In the genomic region with DNA sequence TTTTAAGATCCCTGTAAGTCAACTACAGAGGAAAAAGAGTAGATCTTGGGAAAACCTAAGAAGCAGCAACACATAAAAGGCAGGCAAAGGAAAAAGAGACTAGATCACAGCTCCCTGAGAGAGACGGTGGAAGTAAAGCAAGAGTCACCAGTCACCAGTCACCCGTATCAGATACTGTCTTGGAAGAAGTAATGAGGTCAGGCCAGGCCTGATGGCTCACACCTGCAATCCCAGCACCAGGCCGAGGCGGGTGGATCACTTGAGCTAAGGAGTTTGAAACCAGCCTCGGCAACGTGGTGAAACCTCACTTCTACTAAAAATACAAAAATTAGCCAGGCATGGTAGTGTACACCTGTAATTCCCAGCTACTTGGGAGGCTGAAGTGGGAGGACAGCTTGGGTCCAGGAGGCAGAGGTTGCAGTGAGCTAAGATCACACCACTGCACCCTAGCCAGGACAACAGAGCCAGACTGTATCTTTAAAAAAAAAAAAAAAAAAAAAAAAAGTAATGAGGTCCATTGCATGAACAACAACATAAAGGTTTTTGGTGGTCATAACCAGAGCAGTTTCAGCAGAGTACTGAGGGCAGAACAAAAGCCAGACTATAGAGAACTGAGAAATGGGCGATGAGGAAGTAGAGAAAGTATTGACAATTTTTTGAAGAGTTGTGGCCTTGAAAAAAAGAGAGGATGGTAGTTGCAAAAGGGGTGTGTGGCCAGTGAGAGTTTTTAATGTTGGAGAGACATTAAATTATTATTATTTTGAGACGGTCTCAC, we compare ENCODE assay signal across 17 cellular contexts. TPM values are rescaled to one million over a fixed set of nuclear protein-coding genes. Genes with fewer than 3 reads are reported as not detected.
DNase-seq lines count a peak whose midpoint lies in the region; ATAC-seq and TF ChIP-seq lines count a peak whose summit lies in the region.
"Had no signal": no experiment of that assay in that cellular context is flagged by ENCODE, and none has a peak within 500 bp of the region (broad histone marks: within the 10 kb centered on the region; RNA-seq: fewer than 3 reads in every experiment).

No MANE protein-coding gene starts in this region.

- H3K27ac Mint-ChIP-seq in HFFc6, result no peak overlapping the region
- H3K27ac Mint-ChIP-seq: activated naive CD8-positive, alpha-beta T cell treated with anti-CD3 and anti-CD28 coated beads for 36 hours had no signal

- TF ChIP-seq CTCF in GM06990 (IDR thresholded peaks at IDR 0.05; ENCODE audit: insufficient read depth, low read length, poor library complexity, severe bottlenecking) (no peak), HFFc6 (IDR thresholded peaks at IDR 0.05) (no peak), sigmoid colon (IDR thresholded peaks at IDR 0.05) (no peak)

- H3K4me1 ChIP-seq in sigmoid colon, result no peaks in the 10 kb centered on the region
- H3K4me1 ChIP-seq: transverse colon had no signal

- 75 to 85% methylated on average over 8 of the region's 8 CpGs for WGBS in sigmoid colon, 2 donors

- H3K27ac ChIP-seq in sigmoid colon, result no peak overlapping the region
- H3K27ac ChIP-seq: transverse colon had no signal

- H3K36me3 ChIP-seq in GM06990 (ENCODE audit: control insufficient read depth, insufficient read depth, low read length) (no peaks in the 10 kb centered on the region), sigmoid colon (peaks cover 0 to 14% (median 5%) of the 10 kb centered on the region in 4 donors)

- no peak for TF ChIP-seq POLR2A in sigmoid colon (IDR thresholded peaks at IDR 0.05)

- H3K36me3 Mint-ChIP-seq in HFFc6 (ENCODE audit: low read depth), result no peaks in the 10 kb centered on the region; the same call in 1 of the 2 replicates

- H3K4me3 ChIP-seq in GM06990 (replicated peaks; ENCODE audit: low read depth, low read length) (no peak overlapping the region), sigmoid colon (no peak overlapping the region)
- H3K4me3 ChIP-seq: transverse colon had no signal

- no peaks in the 10 kb centered on the region; the same call in 1 of the 2 replicates for H3K27me3 Mint-ChIP-seq in HFFc6 (ENCODE audit: insufficient read depth)
- H3K27me3 Mint-ChIP-seq: activated naive CD8-positive, alpha-beta T cell treated with anti-CD3 and anti-CD28 coated beads for 36 hours had no signal

- ATAC-seq in HG02623 (IDR thresholded peaks at IDR 0.05; ENCODE audit: unreplicated experiment), result peak; percentile 97
- peak; percentile 92 for ATAC-seq in HG03432 (IDR thresholded peaks at IDR 0.05; ENCODE audit: unreplicated experiment)

- H3K4me3 Mint-ChIP-seq in HFFc6, result no peak overlapping the region
- H3K4me3 Mint-ChIP-seq: activated naive CD8-positive, alpha-beta T cell treated with anti-CD3 and anti-CD28 coated beads for 36 hours had no signal

- intact Hi-C loops in sigmoid colon (cut with DNase I), result no loop called here

- no peaks in the 10 kb centered on the region for H3K4me1 Mint-ChIP-seq in HFFc6 (ENCODE audit: low read depth)
- H3K4me1 Mint-ChIP-seq: activated naive CD8-positive, alpha-beta T cell treated with anti-CD3 and anti-CD28 coated beads for 36 hours had no signal

- TF ChIP-seq EP300 in sigmoid colon (IDR thresholded peaks at IDR 0.05), result no peak

- no peaks in the 10 kb centered on the region; the same call in 1 of the 2 replicates for H3K9me3 Mint-ChIP-seq in HFFc6

- peaks cover 0 to 2% (median 0%) of the 10 kb centered on the region in 4 donors for H3K9me3 ChIP-seq in sigmoid colon
- H3K9me3 ChIP-seq: transverse colon had no signal

- H3K27me3 ChIP-seq in GM06990 (replicated peaks; ENCODE audit: control insufficient read depth, insufficient read depth, low read length) (no peaks in the 10 kb centered on the region), sigmoid colon (no peaks in the 10 kb centered on the region)
- H3K27me3 ChIP-seq: transverse colon had no signal

- DNase-seq in GM06990 (ENCODE audit: extremely low read depth, insufficient read length) (peak; percentile 74), GM19238 (ENCODE audit: insufficient read length, low spot score) (peak; percentile 8), NCI-H2081 treated with DMSO at 0.1 percent for 48 hours (lab: John Stamatoyannopoulos, UW) (no peak), HFFc6 (no peak), sigmoid colon (no peak)
- DNase-seq in activated CD4-positive, alpha-beta T cell treated with anti-CD3 and anti-CD28 coated beads for 4 hours, result no peak
- DNase-seq: activated naive CD8-positive, alpha-beta T cell treated with anti-CD3 and anti-CD28 coated beads for 36 hours; HCEC 1CT; SW 1271; transverse colon had no signal

RNA-seq across cellular contexts. Expression of a gene that starts 16.9 kb away (rescaled TPM):
- total RNA-seq in HFFc6 (2021; fragmentation: NEBNext Ultra II Directional; extraction: Animal tissue kit (Norgen Biotek cat#: 25700)), result under 1 TPM; 0.31 to 0.94 (median 0.70) TPM
- total RNA-seq in sigmoid colon, result 1 to 10 TPM; 2.2 to 6.6 (median 2.5) TPM
- polyA plus RNA-seq in sigmoid colon, result 1 to 10 TPM in 2 of 3 donors, under 1 TPM in 1; 0.69 to 1.2 (median 1.2) TPM

RNA-seq across cellular contexts. Expression of a gene that starts 41.6 kb away (rescaled TPM):
- not detected for total RNA-seq in HFFc6 (2021; fragmentation: NEBNext Ultra II Directional; extraction: Animal tissue kit (Norgen Biotek cat#: 25700))
- total RNA-seq in sigmoid colon, result not detected
- not detected for polyA plus RNA-seq in sigmoid colon
- total RNA-seq: activated naive CD8-positive, alpha-beta T cell treated with anti-CD3 and anti-CD28 coated beads for 36 hours; glomerular endothelial cell; M059J; mesenteric fat pad; NCI-H460; renal cortical epithelial cell; transverse colon had no signal

RNA-seq across cellular contexts. Expression of a gene that starts 47.5 kb away (rescaled TPM):
- 10 to 100 TPM; 14.5 to 20.1 (median 16.2) TPM for total RNA-seq in HFFc6 (2021; fragmentation: NEBNext Ultra II Directional; extraction: Animal tissue kit (Norgen Biotek cat#: 25700))
- total RNA-seq in sigmoid colon, result 10 to 100 TPM in 3 of 4 donors, 1 to 10 TPM in 1; 9.7 to 15.6 (median 12.5) TPM
- 10 to 100 TPM; 13.2 to 17.1 (median 16.9) TPM for polyA plus RNA-seq in sigmoid colon

Comparison
In these comparisons a context has a peak if more than half of its experiments do, and no peak if none do; other contexts are left out.
1. DNase-seq: peak in GM06990 (single experiment) and GM19238 (single experiment); none in NCI-H2081 treated with DMSO at 0.1 percent for 48 hours (single experiment), activated CD4-positive, alpha-beta T cell treated with anti-CD3 and anti-CD28 coated beads for 4 hours (0 of 2), HFFc6 (single experiment) and sigmoid colon (single experiment).